ENCODE assay signal across 8 cellular contexts in genomic region chr1:38105267-38105666, GRCh38. TPM values are rescaled to one million over a fixed set of nuclear protein-coding genes. Genes with fewer than 3 reads are reported as not detected.
"Had no signal": no experiment of that assay in that cellular context is flagged by ENCODE, and none has a peak within 500 bp of the region (broad histone marks: within the 10 kb centered on the region; RNA-seq: fewer than 3 reads in every experiment).

No MANE protein-coding gene starts in this region.

- H3K27me3 Mint-ChIP-seq: IgD-negative memory B cell had no signal

- H3K27ac Mint-ChIP-seq: IgD-negative memory B cell had no signal

- ATAC-seq: HepG2 had no signal

- H3K36me3 Mint-ChIP-seq: IgD-negative memory B cell had no signal

- DNase-seq: IMR-90, KBM-7, KG1 had no signal

- H3K4me3 Mint-ChIP-seq: IgD-negative memory B cell had no signal

- H3K4me1 Mint-ChIP-seq: IgD-negative memory B cell had no signal

- H3K27ac ChIP-seq: HL-60 had no signal

- FAIRE-seq: HepG2, HTR-8/SVneo had no signal

RNA-seq across cellular contexts. Expression of gene POU3F1, which starts 58.7 kb away (rescaled TPM):
- total RNA-seq: HepG2, HT1080, IMR-90 had no signal
- polyA plus RNA-seq: HepG2, IgD-negative memory B cell, IMR-90 had no signal
